9 cellular contexts compared by ENCODE assay signal in the genomic region with DNA sequence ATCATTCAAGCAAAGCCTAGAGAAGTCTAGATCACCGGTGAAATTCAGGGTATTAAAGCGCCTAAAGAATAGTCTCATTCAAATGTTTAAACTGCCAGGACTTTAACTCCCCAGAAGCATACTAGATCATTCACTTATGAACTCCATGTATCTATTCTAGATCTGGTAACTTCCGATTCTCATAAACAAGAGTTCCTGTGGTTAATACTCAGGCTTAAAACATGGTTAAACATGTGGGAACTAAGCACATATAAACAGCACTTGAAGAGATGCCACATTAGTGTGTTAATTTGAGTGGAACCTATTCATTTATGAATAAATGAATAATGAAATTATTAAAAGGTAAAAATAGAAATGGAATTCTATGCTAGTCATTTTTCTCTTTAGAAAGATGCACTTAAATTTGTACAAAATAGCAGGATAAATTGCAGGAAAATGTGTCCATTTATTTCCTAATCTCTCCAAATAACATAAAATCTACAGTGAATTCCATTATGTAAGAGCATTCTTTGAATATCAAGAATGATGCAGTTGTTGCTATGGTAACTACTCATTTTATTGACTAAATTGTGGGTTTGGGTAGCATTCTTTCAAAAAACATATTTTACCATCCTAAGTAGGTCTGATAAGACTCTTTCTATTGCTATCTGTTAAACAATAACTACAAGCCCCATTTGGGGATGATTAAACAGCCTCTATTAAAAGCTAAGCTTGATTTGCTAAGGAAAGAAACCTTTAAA.
DNase-seq lines count a peak whose midpoint lies in the region; ATAC-seq and TF ChIP-seq lines count a peak whose summit lies in the region.
"Had no signal": no experiment of that assay in that cellular context is flagged by ENCODE, and none has a peak within 500 bp of the region (broad histone marks: within the 10 kb centered on the region; RNA-seq: fewer than 3 reads in every experiment).

No MANE protein-coding gene starts in this region.

- TF ChIP-seq CTCF in SU-DHL-6 (IDR thresholded peaks at IDR 0.05; ENCODE audit: insufficient read depth, low read length, poor library complexity, severe bottlenecking) (no peak), Caco-2 (IDR thresholded peaks at IDR 0.05; ENCODE audit: insufficient read depth in 1 of 2, low read depth in 1 of 2, low read length in 1 of 2, severe bottlenecking in 1 of 2, unreplicated experiment in 1 of 2) (no peak)

- H3K36me3 Mint-ChIP-seq in activated T-cell treated with anti-CD3 and anti-CD28 coated beads, Interleukin-2, amount 50 U/mL, for 4 hours (ENCODE audit: insufficient read depth), result peaks cover 11% of the 10 kb centered on the region
- peaks cover 43% of the 10 kb centered on the region for H3K36me3 Mint-ChIP-seq in stimulated activated effector memory CD8-positive, alpha-beta T cell treated with anti-CD3 and anti-CD28 coated beads, Interleukin-12 subunit alpha, Interleukin-12 subunit beta, amount 100 ng/mL, for 72 hours
- peaks cover 12% of the 10 kb centered on the region for H3K36me3 Mint-ChIP-seq in Caco-2 (ENCODE audit: insufficient read depth, unreplicated experiment)

- H3K9me3 Mint-ChIP-seq in activated T-cell treated with anti-CD3 and anti-CD28 coated beads, Interleukin-2, amount 50 U/mL, for 4 hours, result no peaks in the 10 kb centered on the region
- peaks cover 2% of the 10 kb centered on the region for H3K9me3 Mint-ChIP-seq in stimulated activated effector memory CD8-positive, alpha-beta T cell treated with anti-CD3 and anti-CD28 coated beads, Interleukin-12 subunit alpha, Interleukin-12 subunit beta, amount 100 ng/mL, for 72 hours
- H3K9me3 Mint-ChIP-seq in Caco-2 (ENCODE audit: unreplicated experiment), result no peaks in the 10 kb centered on the region
- H3K9me3 Mint-ChIP-seq: memory B cell had no signal

- peaks cover 6% of the 10 kb centered on the region for H3K4me1 ChIP-seq in Caco-2

- peak overlapping the region; percentile 62 for H3K4me2 ChIP-seq in SU-DHL-6 (ENCODE audit: low read depth, low read length, poor library complexity, severe bottlenecking)

- H2AFZ ChIP-seq in SU-DHL-6 (ENCODE audit: low read depth, low read length, severe bottlenecking), result no peak overlapping the region

- DNase-seq in activated T-cell treated with anti-CD3 and anti-CD28 coated beads, Interleukin-2, amount 50 U/mL, for 4 hours, result no peak
- DNase-seq in activated T-cell treated with anti-CD3 and anti-CD28 coated beads, Interleukin-2, amount 50 U/mL, for 1 hour, result no peak
- peak; percentile 80 for DNase-seq in fibroblast of peridontal ligament (ENCODE audit: extremely low read depth)
- no peak for DNase-seq in stimulated activated effector memory CD8-positive, alpha-beta T cell treated with anti-CD3 and anti-CD28 coated beads, Interleukin-12 subunit alpha, Interleukin-12 subunit beta, amount 100 ng/mL, for 72 hours (ENCODE audit: low spot score in 2 of 2)
- no peak for DNase-seq in AML-193 (lab: John Stamatoyannopoulos, UW)
- no peak for DNase-seq in Caco-2

- H3K27ac ChIP-seq in SU-DHL-6 (ENCODE audit: low read depth, low read length), result no peak overlapping the region

- intact Hi-C loops in Caco-2 (cut with micrococcal nuclease; ENCODE audit: unreplicated experiment), result no loop called here

- no peak overlapping the region for H3K27ac Mint-ChIP-seq in stimulated activated effector memory CD8-positive, alpha-beta T cell treated with anti-CD3 and anti-CD28 coated beads, Interleukin-12 subunit alpha, Interleukin-12 subunit beta, amount 100 ng/mL, for 72 hours
- H3K27ac Mint-ChIP-seq in Caco-2 (ENCODE audit: unreplicated experiment), result no peak overlapping the region

- H3K4me1 Mint-ChIP-seq in activated T-cell treated with anti-CD3 and anti-CD28 coated beads, Interleukin-2, amount 50 U/mL, for 4 hours (ENCODE audit: low read depth), result peaks cover 47% of the 10 kb centered on the region
- H3K4me1 Mint-ChIP-seq in stimulated activated effector memory CD8-positive, alpha-beta T cell treated with anti-CD3 and anti-CD28 coated beads, Interleukin-12 subunit alpha, Interleukin-12 subunit beta, amount 100 ng/mL, for 72 hours, result peaks cover 41% of the 10 kb centered on the region
- H3K4me1 Mint-ChIP-seq in Caco-2 (ENCODE audit: low read depth, unreplicated experiment), result no peaks in the 10 kb centered on the region

- no TSS peak for BruUV-seq in Caco-2 (replicated peaks; lab: Mats Ljungman, UMichigan)

- H3K79me2 ChIP-seq in SU-DHL-6 (ENCODE audit: insufficient read depth, low read length), result no peaks in the 10 kb centered on the region; the same call in 1 of the 2 replicates

- H3K36me3 ChIP-seq in SU-DHL-6 (ENCODE audit: low read length) (no peaks in the 10 kb centered on the region), Caco-2 (ENCODE audit: control insufficient read depth, insufficient read depth, low read length) (no peaks in the 10 kb centered on the region)

- peak overlapping the region; percentile 90 for H3K4me3 Mint-ChIP-seq in activated T-cell treated with anti-CD3 and anti-CD28 coated beads, Interleukin-2, amount 50 U/mL, for 4 hours
- peak overlapping the region; percentile 79 for H3K4me3 Mint-ChIP-seq in stimulated activated effector memory CD8-positive, alpha-beta T cell treated with anti-CD3 and anti-CD28 coated beads, Interleukin-12 subunit alpha, Interleukin-12 subunit beta, amount 100 ng/mL, for 72 hours
- no peak overlapping the region for H3K4me3 Mint-ChIP-seq in Caco-2 (ENCODE audit: unreplicated experiment)

- CTCF ChIA-PET in Caco-2 (lab: Charles Lee), result no interaction called here

- no peaks in the 10 kb centered on the region for H3K27me3 Mint-ChIP-seq in activated T-cell treated with anti-CD3 and anti-CD28 coated beads, Interleukin-2, amount 50 U/mL, for 4 hours (ENCODE audit: low read depth)
- no peaks in the 10 kb centered on the region for H3K27me3 Mint-ChIP-seq in Caco-2 (ENCODE audit: insufficient read depth, unreplicated experiment)
- H3K27me3 Mint-ChIP-seq: memory B cell had no signal

- H3K9ac ChIP-seq in SU-DHL-6 (ENCODE audit: low read length), result no peak overlapping the region

- no peaks in the 10 kb centered on the region for H3K9me2 ChIP-seq in SU-DHL-6 (replicated peaks; ENCODE audit: insufficient read depth, low read length)

- no peaks in the 10 kb centered on the region for H4K20me1 ChIP-seq in SU-DHL-6 (ENCODE audit: low read depth, low read length)

- H3K4me3 ChIP-seq in SU-DHL-6 (ENCODE audit: insufficient read depth, low read length, poor library complexity, severe bottlenecking) (no peak overlapping the region), Caco-2 (ENCODE audit: low read depth, low read length) (no peak overlapping the region; the same call in 1 of the 2 replicates)

- POLR2A ChIA-PET in Caco-2 (lab: Charles Lee), result no interaction called here

- H3K27me3 ChIP-seq in SU-DHL-6 (ENCODE audit: low read length) (no peaks in the 10 kb centered on the region), Caco-2 (replicated peaks; ENCODE audit: control insufficient read depth, insufficient read depth, low read length) (no peaks in the 10 kb centered on the region)

- no peaks in the 10 kb centered on the region for H3K9me3 ChIP-seq in SU-DHL-6 (ENCODE audit: insufficient read depth, low read length)
- no peaks in the 10 kb centered on the region for H3K9me3 ChIP-seq in Caco-2

- no peak for ATAC-seq in activated T-cell treated with anti-CD3 and anti-CD28 coated beads, Interleukin-2, amount 50 U/mL, for 4 hours
- no peak for ATAC-seq in stimulated activated effector memory CD8-positive, alpha-beta T cell treated with anti-CD3 and anti-CD28 coated beads, Interleukin-12 subunit alpha, Interleukin-12 subunit beta, amount 100 ng/mL, for 72 hours
- no peak for ATAC-seq in HG03521 (IDR thresholded peaks at IDR 0.05; ENCODE audit: unreplicated experiment)

- H3F3A ChIP-seq in SU-DHL-6 (ENCODE audit: insufficient read depth), result no peaks in the 10 kb centered on the region
